In the genomic region with DNA sequence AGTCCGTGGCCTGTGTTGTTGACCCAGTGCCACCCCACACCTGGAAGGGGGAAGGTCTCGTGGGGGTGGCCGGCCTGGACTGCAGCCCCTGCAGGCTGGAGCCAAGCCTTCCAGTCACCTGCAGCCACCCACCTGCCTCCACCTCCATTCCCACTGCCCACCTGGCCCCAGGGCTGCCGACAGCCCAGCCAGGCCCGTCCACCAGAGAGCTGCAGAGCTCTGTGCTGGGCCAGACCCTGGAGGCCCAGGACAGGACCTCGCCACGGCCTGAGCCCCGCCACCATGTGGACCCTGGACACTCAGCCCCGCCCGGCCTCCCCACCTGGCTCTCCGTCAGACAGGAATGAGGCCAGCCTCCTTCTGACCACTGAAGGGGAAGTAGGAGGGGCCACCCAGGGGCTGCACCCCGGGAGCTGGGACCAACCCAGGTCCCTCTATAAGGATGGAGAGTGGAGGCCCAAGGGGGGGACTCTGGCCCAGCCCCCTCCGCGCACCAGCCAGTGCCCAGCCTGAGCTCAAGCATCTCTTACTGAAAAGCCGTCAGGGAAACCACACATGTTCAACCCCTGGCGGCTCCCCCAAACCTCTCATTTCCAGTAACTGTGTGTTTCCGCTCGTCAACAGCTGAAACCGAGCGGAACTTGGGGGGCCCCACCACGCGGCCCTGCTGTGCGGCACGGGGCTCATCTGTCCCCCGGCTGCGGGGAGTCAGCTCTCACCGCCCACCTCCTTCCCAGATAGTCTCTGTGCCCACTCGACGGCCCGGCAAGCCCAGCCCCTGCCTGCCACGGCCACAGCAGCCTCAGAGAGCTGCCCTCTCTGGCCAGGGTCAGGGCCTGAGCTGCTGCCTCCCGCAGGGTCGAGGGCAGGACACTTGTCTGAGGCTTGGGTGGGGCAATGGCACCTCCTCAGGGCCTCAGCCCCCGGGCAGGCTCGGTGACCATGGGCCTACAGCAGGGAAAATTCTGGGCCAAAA, we compare ENCODE assay signal across 8 cellular contexts. TPM values are rescaled to one million over a fixed set of nuclear protein-coding genes. Genes with fewer than 3 reads are reported as not detected.
A peak's percentile ranks its signal among the peaks of the same experiment; 100 is the strongest.
DNase-seq lines count a peak whose midpoint lies in the region; TF ChIP-seq lines count a peak whose summit lies in the region.

No MANE protein-coding gene starts in this region.

- dilution Hi-C loops in mammary epithelial cell (cut with HindIII; ENCODE audit: low sequenced_read_pairs) = no loop called here

- H3K36me3 ChIP-seq in mucosa of rectum (ENCODE audit: control insufficient read depth in 2 of 2, insufficient read depth in 2 of 2, low read length in 2 of 2) (peaks cover 6 to 8% of the 10 kb centered on the region in 2 donors), mammary epithelial cell (ENCODE audit: insufficient read depth, low read length) (peaks cover 11% of the 10 kb centered on the region)

- BruUV-seq in mammary epithelial cell (replicated peaks; lab: Mats Ljungman, UMichigan) = no TSS peak

- H3K27ac ChIP-seq in RWPE1 = peak overlapping the region; percentile 83
- H3K27ac ChIP-seq in mucosa of rectum (ENCODE audit: low read depth in 2 of 2, low read length in 2 of 2) = peak overlapping the region; percentile 50 to 94
- peak overlapping the region; percentile 26 for H3K27ac ChIP-seq in substantia nigra (ENCODE audit: low read depth, low read length, poor library complexity, severe bottlenecking)
- H3K27ac ChIP-seq in mammary epithelial cell (ENCODE audit: insufficient read depth, low read depth, low read length) = no peak overlapping the region

- CTCF ChIA-PET in RWPE1 (lab: Yijun Ruan, JAX) (interaction anchor here (0.6 to 2.2 kb wide), 6 partner anchors 45 to 488 kb away, joined by 3 to 16 read pairs (median 4); no protein-coding TSS in a partner anchor), mammary epithelial cell (lab: Charles Lee; ENCODE audit: low non-redundant PET) (no interaction called here)

- 90% methylated on average over 24 of the region's 35 CpGs for WGBS in mammary epithelial cell (ENCODE audit: low coverage, missing lambda C conversion rate)

- no peak overlapping the region for H2AFZ ChIP-seq in mammary epithelial cell (ENCODE audit: low read depth, low read length)

- peaks cover 63 to 72% of the 10 kb centered on the region in 2 donors for H3K4me1 ChIP-seq in mucosa of rectum (ENCODE audit: control insufficient read depth in 2 of 2, insufficient read depth in 2 of 2, low read length in 2 of 2)
- H3K4me1 ChIP-seq in mammary epithelial cell (ENCODE audit: insufficient read depth, low read length) = peaks cover 35% of the 10 kb centered on the region

- peaks cover 100% of the 10 kb centered on the region for H3K79me2 ChIP-seq in mammary epithelial cell (ENCODE audit: insufficient read depth, low read length)

- H3K4me2 ChIP-seq in mammary epithelial cell (ENCODE audit: insufficient read depth, low read depth, low read length) = no peak overlapping the region

- POLR2A ChIA-PET in RWPE1 (lab: Yijun Ruan, JAX; ENCODE audit: low non-redundant PET) = interaction anchor here (0.5 to 0.6 kb wide), 2 partner anchors 84 to 92 kb away, joined by 3 to 5 read pairs; no protein-coding TSS in a partner anchor

- H4K20me1 ChIP-seq in mammary epithelial cell (ENCODE audit: insufficient read depth, low read length) = peaks cover 44% of the 10 kb centered on the region

- no peak for TF ChIP-seq CTCF in RWPE1 (conservative IDR thresholded peaks at IDR 0.05; ENCODE audit: low read depth)
- TF ChIP-seq CTCF in mammary epithelial cell (conservative IDR thresholded peaks at IDR 0.05 in 1 of 2, IDR thresholded peaks at IDR 0.05 in 1 of 2; ENCODE audit: extremely low read depth in 1 of 2, insufficient read depth in 1 of 2, low read depth in 1 of 2, low read length in 2 of 2) = no peak

- H3K9me3 ChIP-seq in mucosa of rectum (ENCODE audit: control insufficient read depth in 2 of 2, low read length in 2 of 2) = no peaks in the 10 kb centered on the region
- H3K9me3 ChIP-seq in mammary epithelial cell (replicated peaks; ENCODE audit: insufficient read depth, low read length) = no peaks in the 10 kb centered on the region

- intact Hi-C loops in mammary epithelial cell (cut with micrococcal nuclease) = no loop called here

- no peaks in the 10 kb centered on the region for H3K27me3 ChIP-seq in mucosa of rectum (ENCODE audit: control insufficient read depth in 2 of 2, insufficient read depth in 2 of 2, low read length in 2 of 2)
- H3K27me3 ChIP-seq in mammary epithelial cell (ENCODE audit: insufficient read depth, low read length) = no peaks in the 10 kb centered on the region

- H3K9ac ChIP-seq in mucosa of rectum (ENCODE audit: low read depth in 1 of 2, low read length in 2 of 2) (peak overlapping the region; percentile 47 to 71), mammary epithelial cell (ENCODE audit: insufficient read depth, low read length) (no peak overlapping the region)

- H3K4me3 ChIP-seq in mucosa of rectum (ENCODE audit: low read length in 2 of 2) (peak overlapping the region; percentile 14 to 22), mammary epithelial cell (replicated peaks in 1 of 3; ENCODE audit: insufficient read depth in 1 of 3, low read depth in 2 of 3, low read length in 3 of 3) (no peak overlapping the region)

- DNase-seq in RWPE1 (ENCODE audit: low spot score) = no peak
- peak; percentile 55 for DNase-seq in activated effector memory CD4-positive, alpha-beta T cell treated with Interleukin-2 at 50 U/mL for 16 hours
- peak in 2 of 49 donors; percentile 32 to 50 for DNase-seq in substantia nigra (lab: John Stamatoyannopoulos, UW)
- no peak for DNase-seq in NCI-H526 treated with DMSO at 0.1 percent for 48 hours (lab: John Stamatoyannopoulos, UW)
- no peak for DNase-seq in mammary epithelial cell
- DNase-seq in NCI-H69 (lab: John Stamatoyannopoulos, UW) = no peak
- DNase-seq in ecto neural progenitor cell (ENCODE audit: low spot score) = no peak

- in situ Hi-C loops in mammary epithelial cell (cut with MboI; ENCODE audit: low sequenced_read_pairs in 2 of 2) = loop anchor here in 1 of 2 donors (10.0 kb wide), 1 partner anchor 92 kb away; no protein-coding TSS in a partner anchor

RNA-seq across cellular contexts. Expression of gene NOTCH1, which starts 12.8 kb away (rescaled TPM):
- 100 to 1,000 TPM; 170 to 189 TPM for total RNA-seq in mammary epithelial cell
- 17.6 TPM for polyA plus RNA-seq in mammary epithelial cell
- 39.0 TPM for polyA minus RNA-seq in mammary epithelial cell

RNA-seq across cellular contexts. Expression of gene SEC16A, which starts 50.2 kb away (rescaled TPM):
- 100 to 1,000 TPM in 1 of 2 donors, 10 to 100 TPM in 1; 66.0 to 106 TPM for total RNA-seq in mammary epithelial cell
- 23.9 TPM for polyA plus RNA-seq in mammary epithelial cell
- polyA minus RNA-seq in mammary epithelial cell = 125 TPM

Comparison
In these comparisons a context has a peak if more than half of its experiments do, and no peak if none do; other contexts are left out.
1. H3K4me3 ChIP-seq: peak in mucosa of rectum (2 of 2); none in mammary epithelial cell (0 of 3).